ENCODE assay signal across 8 cellular contexts in genomic region chr9:37582548-37583157, GRCh38. TPM values are rescaled to one million over a fixed set of nuclear protein-coding genes. Genes with fewer than 3 reads are reported as not detected.
DNase-seq lines count a peak whose midpoint lies in the region; ATAC-seq and TF ChIP-seq lines count a peak whose summit lies in the region.

No MANE protein-coding gene starts in this region.

- TF ChIP-seq CTCF in GM12872 (IDR thresholded peaks at IDR 0.05; ENCODE audit: insufficient read depth, low read depth, low read length), result peak; percentile 68
- TF ChIP-seq CTCF in choroid plexus epithelial cell (conservative IDR thresholded peaks at IDR 0.05; ENCODE audit: low read depth, low read length), result peak; percentile 70

- in situ Hi-C loops in ACHN (cut with HindIII; ENCODE audit: low pct_ligation_motif_present, low pct_unique_long_range_greater_than_20kb, low sequenced_read_pairs), result no loop called here

- ATAC-seq in HG02642 (IDR thresholded peaks at IDR 0.05; ENCODE audit: poor library complexity, unreplicated experiment), result no peak
- no peak for ATAC-seq in HG02970 (IDR thresholded peaks at IDR 0.05; ENCODE audit: low FRiP score, unreplicated experiment)
- ATAC-seq in HG02798 (IDR thresholded peaks at IDR 0.05; ENCODE audit: poor library complexity, unreplicated experiment), result no peak

- DNase-seq in ACHN, result peak; percentile 58
- DNase-seq in NCI-H460 (ENCODE audit: extremely low read depth, low read depth), result peak; percentile 33
- DNase-seq in choroid plexus epithelial cell (ENCODE audit: low read depth), result peak; percentile 93
- peak; percentile 69 to 82 for DNase-seq in lung microvascular endothelial cell (ENCODE audit: low read depth in 2 of 2)

- H3K4me3 ChIP-seq in choroid plexus epithelial cell (ENCODE audit: low read depth, low read length), result no peak overlapping the region

RNA-seq across cellular contexts. Expression of gene FBXO10, which starts 6.5 kb away (rescaled TPM):
- 2.0 and 2.7 TPM in 2 replicates for total RNA-seq in NCI-H460 (2014; rRNA removed; shearing (Covaris generic))
- 1.5 and 5.7 TPM in 2 replicates for polyA plus RNA-seq in NCI-H460 (2014; cell fraction: nucleus; rRNA removed)
- total RNA-seq in lung microvascular endothelial cell, result 9.8 and 13.3 TPM in 2 replicates

RNA-seq across cellular contexts. Expression of gene TOMM5, which starts 9.7 kb away (rescaled TPM):
- 216 and 225 TPM in 2 replicates for total RNA-seq in NCI-H460 (2014; rRNA removed; shearing (Covaris generic))
- 164 and 191 TPM in 2 replicates for polyA plus RNA-seq in NCI-H460 (2014; cell fraction: nucleus; rRNA removed)
- 118 and 122 TPM in 2 replicates for total RNA-seq in lung microvascular endothelial cell

Comparison
In these comparisons a context has a peak if more than half of its experiments do, and no peak if none do; other contexts are left out.
1. DNase-seq: peak in every context shown above with its lines; median percentile 93 in choroid plexus epithelial cell; 76 in lung microvascular endothelial cell; 58 in ACHN; 33 in NCI-H460.